ENCODE assay signal across 2 cellular contexts in the genomic region with DNA sequence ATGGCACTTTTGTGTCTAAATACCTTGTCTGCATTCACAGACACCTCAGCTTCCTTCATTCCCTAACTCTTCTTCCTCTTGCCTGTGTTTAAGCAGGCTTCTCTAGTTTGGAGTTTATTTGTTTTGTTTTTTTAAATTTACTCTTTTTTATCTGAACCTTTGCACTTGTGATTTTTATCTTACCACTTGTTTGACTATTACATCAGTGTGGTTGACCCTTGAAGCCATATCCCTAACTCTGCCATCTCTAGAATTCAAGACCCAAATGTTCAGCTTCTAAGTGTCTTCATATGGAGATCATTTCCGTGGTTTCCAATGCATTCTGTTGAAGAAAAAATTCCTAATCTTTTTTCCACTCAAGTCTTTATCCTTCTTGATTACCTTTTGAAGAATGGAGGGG.
A peak's percentile ranks its signal among the peaks of the same experiment; 100 is the strongest.
TF ChIP-seq lines count a peak whose summit lies in the region.

No MANE protein-coding gene starts in this region.

TF ChIP-seq in GM12878, 131 proteins besides CTCF, POLR2A, EP300 and RAD21 (continued from another document):
- TF ChIP-seq, protein P1, sequence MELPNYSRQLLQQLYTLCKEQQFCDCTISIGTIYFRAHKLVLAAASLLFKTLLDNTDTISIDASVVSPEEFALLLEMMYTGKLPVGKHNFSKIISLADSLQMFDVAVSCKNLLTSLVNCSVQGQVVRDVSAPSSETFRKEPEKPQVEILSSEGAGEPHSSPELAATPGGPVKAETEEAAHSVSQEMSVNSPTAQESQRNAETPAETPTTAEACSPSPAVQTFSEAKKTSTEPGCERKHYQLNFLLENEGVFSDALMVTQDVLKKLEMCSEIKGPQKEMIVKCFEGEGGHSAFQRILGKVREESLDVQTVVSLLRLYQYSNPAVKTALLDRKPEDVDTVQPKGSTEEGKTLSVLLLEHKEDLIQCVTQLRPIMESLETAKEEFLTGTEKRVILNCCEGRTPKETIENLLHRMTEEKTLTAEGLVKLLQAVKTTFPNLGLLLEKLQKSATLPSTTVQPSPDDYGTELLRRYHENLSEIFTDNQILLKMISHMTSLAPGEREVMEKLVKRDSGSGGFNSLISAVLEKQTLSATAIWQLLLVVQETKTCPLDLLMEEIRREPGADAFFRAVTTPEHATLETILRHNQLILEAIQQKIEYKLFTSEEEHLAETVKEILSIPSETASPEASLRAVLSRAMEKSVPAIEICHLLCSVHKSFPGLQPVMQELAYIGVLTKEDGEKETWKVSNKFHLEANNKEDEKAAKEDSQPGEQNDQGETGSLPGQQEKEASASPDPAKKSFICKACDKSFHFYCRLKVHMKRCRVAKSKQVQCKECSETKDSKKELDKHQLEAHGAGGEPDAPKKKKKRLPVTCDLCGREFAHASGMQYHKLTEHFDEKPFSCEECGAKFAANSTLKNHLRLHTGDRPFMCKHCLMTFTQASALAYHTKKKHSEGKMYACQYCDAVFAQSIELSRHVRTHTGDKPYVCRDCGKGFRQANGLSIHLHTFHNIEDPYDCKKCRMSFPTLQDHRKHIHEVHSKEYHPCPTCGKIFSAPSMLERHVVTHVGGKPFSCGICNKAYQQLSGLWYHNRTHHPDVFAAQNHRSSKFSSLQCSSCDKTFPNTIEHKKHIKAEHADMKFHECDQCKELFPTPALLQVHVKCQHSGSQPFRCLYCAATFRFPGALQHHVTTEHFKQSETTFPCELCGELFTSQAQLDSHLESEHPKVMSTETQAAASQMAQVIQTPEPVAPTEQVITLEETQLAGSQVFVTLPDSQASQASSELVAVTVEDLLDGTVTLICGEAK (IDR thresholded peaks at IDR 0.05; ENCODE audit: borderline replicate concordance) = no peak
- TF ChIP-seq CREB1 (IDR thresholded peaks at IDR 0.05; ENCODE audit: low read depth) (no peak), MTA3 (IDR thresholded peaks at IDR 0.05; ENCODE audit: borderline replicate concordance, low read length) (no peak), RB1 (IDR thresholded peaks at IDR 0.05; ENCODE audit: borderline replicate concordance) (no peak), SPI1 (IDR thresholded peaks at IDR 0.05; ENCODE audit: borderline replicate concordance, insufficient read depth, low read depth, low read length) (no peak)
- TF ChIP-seq, protein P2, sequence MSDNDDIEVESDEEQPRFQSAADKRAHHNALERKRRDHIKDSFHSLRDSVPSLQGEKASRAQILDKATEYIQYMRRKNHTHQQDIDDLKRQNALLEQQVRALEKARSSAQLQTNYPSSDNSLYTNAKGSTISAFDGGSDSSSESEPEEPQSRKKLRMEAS (IDR thresholded peaks at IDR 0.05; ENCODE audit: low read depth, low read length) = no peak

TF ChIP-seq in HepG2, 621 proteins besides CTCF, POLR2A, EP300 and RAD21 (continued from another document):
- TF ChIP-seq, protein P3, sequence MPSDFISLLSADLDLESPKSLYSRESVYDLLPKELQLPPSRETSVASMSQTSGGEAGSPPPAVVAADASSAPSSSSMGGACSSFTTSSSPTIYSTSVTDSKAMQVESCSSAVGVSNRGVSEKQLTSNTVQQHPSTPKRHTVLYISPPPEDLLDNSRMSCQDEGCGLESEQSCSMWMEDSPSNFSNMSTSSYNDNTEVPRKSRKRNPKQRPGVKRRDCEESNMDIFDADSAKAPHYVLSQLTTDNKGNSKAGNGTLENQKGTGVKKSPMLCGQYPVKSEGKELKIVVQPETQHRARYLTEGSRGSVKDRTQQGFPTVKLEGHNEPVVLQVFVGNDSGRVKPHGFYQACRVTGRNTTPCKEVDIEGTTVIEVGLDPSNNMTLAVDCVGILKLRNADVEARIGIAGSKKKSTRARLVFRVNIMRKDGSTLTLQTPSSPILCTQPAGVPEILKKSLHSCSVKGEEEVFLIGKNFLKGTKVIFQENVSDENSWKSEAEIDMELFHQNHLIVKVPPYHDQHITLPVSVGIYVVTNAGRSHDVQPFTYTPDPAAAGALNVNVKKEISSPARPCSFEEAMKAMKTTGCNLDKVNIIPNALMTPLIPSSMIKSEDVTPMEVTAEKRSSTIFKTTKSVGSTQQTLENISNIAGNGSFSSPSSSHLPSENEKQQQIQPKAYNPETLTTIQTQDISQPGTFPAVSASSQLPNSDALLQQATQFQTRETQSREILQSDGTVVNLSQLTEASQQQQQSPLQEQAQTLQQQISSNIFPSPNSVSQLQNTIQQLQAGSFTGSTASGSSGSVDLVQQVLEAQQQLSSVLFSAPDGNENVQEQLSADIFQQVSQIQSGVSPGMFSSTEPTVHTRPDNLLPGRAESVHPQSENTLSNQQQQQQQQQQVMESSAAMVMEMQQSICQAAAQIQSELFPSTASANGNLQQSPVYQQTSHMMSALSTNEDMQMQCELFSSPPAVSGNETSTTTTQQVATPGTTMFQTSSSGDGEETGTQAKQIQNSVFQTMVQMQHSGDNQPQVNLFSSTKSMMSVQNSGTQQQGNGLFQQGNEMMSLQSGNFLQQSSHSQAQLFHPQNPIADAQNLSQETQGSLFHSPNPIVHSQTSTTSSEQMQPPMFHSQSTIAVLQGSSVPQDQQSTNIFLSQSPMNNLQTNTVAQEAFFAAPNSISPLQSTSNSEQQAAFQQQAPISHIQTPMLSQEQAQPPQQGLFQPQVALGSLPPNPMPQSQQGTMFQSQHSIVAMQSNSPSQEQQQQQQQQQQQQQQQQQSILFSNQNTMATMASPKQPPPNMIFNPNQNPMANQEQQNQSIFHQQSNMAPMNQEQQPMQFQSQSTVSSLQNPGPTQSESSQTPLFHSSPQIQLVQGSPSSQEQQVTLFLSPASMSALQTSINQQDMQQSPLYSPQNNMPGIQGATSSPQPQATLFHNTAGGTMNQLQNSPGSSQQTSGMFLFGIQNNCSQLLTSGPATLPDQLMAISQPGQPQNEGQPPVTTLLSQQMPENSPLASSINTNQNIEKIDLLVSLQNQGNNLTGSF (CRISPR knock-in tag; IDR thresholded peaks at IDR 0.05) = no peak
- TF ChIP-seq ZNF563 (CRISPR knock-in tag; IDR thresholded peaks at IDR 0.05) = no peak
- TF ChIP-seq ZFP1 (CRISPR knock-in tag; IDR thresholded peaks at IDR 0.05) = no peak
- TF ChIP-seq, protein P4, sequence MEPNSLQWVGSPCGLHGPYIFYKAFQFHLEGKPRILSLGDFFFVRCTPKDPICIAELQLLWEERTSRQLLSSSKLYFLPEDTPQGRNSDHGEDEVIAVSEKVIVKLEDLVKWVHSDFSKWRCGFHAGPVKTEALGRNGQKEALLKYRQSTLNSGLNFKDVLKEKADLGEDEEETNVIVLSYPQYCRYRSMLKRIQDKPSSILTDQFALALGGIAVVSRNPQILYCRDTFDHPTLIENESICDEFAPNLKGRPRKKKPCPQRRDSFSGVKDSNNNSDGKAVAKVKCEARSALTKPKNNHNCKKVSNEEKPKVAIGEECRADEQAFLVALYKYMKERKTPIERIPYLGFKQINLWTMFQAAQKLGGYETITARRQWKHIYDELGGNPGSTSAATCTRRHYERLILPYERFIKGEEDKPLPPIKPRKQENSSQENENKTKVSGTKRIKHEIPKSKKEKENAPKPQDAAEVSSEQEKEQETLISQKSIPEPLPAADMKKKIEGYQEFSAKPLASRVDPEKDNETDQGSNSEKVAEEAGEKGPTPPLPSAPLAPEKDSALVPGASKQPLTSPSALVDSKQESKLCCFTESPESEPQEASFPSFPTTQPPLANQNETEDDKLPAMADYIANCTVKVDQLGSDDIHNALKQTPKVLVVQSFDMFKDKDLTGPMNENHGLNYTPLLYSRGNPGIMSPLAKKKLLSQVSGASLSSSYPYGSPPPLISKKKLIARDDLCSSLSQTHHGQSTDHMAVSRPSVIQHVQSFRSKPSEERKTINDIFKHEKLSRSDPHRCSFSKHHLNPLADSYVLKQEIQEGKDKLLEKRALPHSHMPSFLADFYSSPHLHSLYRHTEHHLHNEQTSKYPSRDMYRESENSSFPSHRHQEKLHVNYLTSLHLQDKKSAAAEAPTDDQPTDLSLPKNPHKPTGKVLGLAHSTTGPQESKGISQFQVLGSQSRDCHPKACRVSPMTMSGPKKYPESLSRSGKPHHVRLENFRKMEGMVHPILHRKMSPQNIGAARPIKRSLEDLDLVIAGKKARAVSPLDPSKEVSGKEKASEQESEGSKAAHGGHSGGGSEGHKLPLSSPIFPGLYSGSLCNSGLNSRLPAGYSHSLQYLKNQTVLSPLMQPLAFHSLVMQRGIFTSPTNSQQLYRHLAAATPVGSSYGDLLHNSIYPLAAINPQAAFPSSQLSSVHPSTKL (CRISPR knock-in tag; IDR thresholded peaks at IDR 0.05) = 0 out of 2 replicates have a peak, but pooled peaks have one; percentile 11
- peak; percentile 56; the same call in 1 of the 2 replicates for TF ChIP-seq HNF4G (IDR thresholded peaks at IDR 0.05; ENCODE audit: borderline replicate concordance, low read depth, low read length)
- no peak for TF ChIP-seq HNF4G (CRISPR knock-in tag; IDR thresholded peaks at IDR 0.05; ENCODE audit: borderline replicate concordance, low read depth)
- TF ChIP-seq, protein P5, sequence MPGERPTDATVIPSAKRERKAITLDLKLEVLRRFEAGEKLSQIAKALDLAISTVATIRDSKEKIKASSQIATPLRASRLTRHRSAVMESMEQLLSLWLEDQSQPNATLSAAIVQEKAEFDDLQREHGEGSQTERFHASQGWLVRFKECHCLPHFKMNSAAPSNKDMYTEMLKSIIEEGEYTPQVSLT (CRISPR knock-in tag; IDR thresholded peaks at IDR 0.05; ENCODE audit: borderline replicate concordance, low read depth) = no peak
- no peak for TF ChIP-seq NFE2L2 (IDR thresholded peaks at IDR 0.05; ENCODE audit: low read length)
- TF ChIP-seq, protein P6, sequence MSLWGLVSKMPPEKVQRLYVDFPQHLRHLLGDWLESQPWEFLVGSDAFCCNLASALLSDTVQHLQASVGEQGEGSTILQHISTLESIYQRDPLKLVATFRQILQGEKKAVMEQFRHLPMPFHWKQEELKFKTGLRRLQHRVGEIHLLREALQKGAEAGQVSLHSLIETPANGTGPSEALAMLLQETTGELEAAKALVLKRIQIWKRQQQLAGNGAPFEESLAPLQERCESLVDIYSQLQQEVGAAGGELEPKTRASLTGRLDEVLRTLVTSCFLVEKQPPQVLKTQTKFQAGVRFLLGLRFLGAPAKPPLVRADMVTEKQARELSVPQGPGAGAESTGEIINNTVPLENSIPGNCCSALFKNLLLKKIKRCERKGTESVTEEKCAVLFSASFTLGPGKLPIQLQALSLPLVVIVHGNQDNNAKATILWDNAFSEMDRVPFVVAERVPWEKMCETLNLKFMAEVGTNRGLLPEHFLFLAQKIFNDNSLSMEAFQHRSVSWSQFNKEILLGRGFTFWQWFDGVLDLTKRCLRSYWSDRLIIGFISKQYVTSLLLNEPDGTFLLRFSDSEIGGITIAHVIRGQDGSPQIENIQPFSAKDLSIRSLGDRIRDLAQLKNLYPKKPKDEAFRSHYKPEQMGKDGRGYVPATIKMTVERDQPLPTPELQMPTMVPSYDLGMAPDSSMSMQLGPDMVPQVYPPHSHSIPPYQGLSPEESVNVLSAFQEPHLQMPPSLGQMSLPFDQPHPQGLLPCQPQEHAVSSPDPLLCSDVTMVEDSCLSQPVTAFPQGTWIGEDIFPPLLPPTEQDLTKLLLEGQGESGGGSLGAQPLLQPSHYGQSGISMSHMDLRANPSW (CRISPR knock-in tag; IDR thresholded peaks at IDR 0.05; ENCODE audit: borderline replicate concordance) = no peak
- no peak for TF ChIP-seq FOXP1 (IDR thresholded peaks at IDR 0.05)
- peak; percentile 18; the same call in 1 of the 2 replicates for TF ChIP-seq FOXP1 (CRISPR knock-in tag; IDR thresholded peaks at IDR 0.05)
- TF ChIP-seq, protein P7, sequence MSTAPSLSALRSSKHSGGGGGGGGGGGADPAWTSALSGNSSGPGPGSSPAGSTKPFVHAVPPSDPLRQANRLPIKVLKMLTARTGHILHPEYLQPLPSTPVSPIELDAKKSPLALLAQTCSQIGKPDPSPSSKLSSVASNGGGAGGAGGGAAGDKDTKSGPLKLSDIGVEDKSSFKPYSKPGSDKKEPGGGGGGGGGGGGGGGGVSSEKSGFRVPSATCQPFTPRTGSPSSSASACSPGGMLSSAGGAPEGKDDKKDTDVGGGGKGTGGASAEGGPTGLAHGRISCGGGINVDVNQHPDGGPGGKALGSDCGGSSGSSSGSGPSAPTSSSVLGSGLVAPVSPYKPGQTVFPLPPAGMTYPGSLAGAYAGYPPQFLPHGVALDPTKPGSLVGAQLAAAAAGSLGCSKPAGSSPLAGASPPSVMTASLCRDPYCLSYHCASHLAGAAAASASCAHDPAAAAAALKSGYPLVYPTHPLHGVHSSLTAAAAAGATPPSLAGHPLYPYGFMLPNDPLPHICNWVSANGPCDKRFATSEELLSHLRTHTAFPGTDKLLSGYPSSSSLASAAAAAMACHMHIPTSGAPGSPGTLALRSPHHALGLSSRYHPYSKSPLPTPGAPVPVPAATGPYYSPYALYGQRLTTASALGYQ (CRISPR knock-in tag; IDR thresholded peaks at IDR 0.05) = no peak
- peak; percentile 55; the same call in 1 of the 2 replicates for TF ChIP-seq HNF4A (CRISPR knock-in tag; IDR thresholded peaks at IDR 0.05)
- TF ChIP-seq CREM (IDR thresholded peaks at IDR 0.05) = peak; percentile 21; the same call in 1 of the 2 replicates
- no peak for TF ChIP-seq CREM (CRISPR knock-in tag; IDR thresholded peaks at IDR 0.05)
- TF ChIP-seq KMT2B (CRISPR knock-in tag; IDR thresholded peaks at IDR 0.05) = no peak
